1 cellular context compared by ENCODE assay signal in the genomic region with DNA sequence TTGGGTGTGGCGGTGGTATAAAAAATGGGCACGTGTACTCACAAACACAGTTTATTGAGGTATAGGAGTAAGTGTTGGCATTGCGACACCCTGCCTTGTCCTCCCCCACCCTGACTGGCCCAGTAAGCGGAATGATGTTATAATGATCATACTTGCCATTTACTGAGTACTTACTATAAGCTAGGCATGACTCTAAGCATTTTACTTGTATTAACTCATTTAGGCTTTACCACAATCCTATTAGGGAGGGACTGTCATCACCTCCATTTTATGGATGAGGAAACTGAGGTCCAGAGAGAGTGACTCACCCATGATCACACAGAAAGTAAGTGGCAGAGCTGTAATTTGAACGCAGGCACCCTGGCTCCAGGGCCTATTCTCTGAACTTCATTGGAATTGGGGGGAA.
TF ChIP-seq lines count a peak whose summit lies in the region.

No MANE protein-coding gene starts in this region.

TF ChIP-seq in liver, 16 proteins besides CTCF, POLR2A, EP300 and RAD21 (continued from another document):
- TF ChIP-seq, protein P1, sequence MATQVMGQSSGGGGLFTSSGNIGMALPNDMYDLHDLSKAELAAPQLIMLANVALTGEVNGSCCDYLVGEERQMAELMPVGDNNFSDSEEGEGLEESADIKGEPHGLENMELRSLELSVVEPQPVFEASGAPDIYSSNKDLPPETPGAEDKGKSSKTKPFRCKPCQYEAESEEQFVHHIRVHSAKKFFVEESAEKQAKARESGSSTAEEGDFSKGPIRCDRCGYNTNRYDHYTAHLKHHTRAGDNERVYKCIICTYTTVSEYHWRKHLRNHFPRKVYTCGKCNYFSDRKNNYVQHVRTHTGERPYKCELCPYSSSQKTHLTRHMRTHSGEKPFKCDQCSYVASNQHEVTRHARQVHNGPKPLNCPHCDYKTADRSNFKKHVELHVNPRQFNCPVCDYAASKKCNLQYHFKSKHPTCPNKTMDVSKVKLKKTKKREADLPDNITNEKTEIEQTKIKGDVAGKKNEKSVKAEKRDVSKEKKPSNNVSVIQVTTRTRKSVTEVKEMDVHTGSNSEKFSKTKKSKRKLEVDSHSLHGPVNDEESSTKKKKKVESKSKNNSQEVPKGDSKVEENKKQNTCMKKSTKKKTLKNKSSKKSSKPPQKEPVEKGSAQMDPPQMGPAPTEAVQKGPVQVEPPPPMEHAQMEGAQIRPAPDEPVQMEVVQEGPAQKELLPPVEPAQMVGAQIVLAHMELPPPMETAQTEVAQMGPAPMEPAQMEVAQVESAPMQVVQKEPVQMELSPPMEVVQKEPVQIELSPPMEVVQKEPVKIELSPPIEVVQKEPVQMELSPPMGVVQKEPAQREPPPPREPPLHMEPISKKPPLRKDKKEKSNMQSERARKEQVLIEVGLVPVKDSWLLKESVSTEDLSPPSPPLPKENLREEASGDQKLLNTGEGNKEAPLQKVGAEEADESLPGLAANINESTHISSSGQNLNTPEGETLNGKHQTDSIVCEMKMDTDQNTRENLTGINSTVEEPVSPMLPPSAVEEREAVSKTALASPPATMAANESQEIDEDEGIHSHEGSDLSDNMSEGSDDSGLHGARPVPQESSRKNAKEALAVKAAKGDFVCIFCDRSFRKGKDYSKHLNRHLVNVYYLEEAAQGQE (IDR thresholded peaks at IDR 0.05) = no peak
- no peak for TF ChIP-seq RXRA (IDR thresholded peaks at IDR 0.05)
- no peak for TF ChIP-seq HNF4G (IDR thresholded peaks at IDR 0.05)
- TF ChIP-seq YY1 (IDR thresholded peaks at IDR 0.05) = no peak
- TF ChIP-seq NR2F2 (IDR thresholded peaks at IDR 0.05) = no peak
- no peak for TF ChIP-seq EGR1 (IDR thresholded peaks at IDR 0.05; ENCODE audit: low read depth in 2 of 2)
- TF ChIP-seq HNF4A (conservative IDR thresholded peaks at IDR 0.05) = no peak
- TF ChIP-seq, protein P2, sequence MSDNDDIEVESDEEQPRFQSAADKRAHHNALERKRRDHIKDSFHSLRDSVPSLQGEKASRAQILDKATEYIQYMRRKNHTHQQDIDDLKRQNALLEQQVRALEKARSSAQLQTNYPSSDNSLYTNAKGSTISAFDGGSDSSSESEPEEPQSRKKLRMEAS (IDR thresholded peaks at IDR 0.05) = no peak
- no peak for TF ChIP-seq JUND (IDR thresholded peaks at IDR 0.05)
- TF ChIP-seq, protein P3, sequence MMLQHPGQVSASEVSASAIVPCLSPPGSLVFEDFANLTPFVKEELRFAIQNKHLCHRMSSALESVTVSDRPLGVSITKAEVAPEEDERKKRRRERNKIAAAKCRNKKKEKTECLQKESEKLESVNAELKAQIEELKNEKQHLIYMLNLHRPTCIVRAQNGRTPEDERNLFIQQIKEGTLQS (IDR thresholded peaks at IDR 0.05) = no peak
